ENCODE assay signal across 26 cellular contexts in the genomic region with DNA sequence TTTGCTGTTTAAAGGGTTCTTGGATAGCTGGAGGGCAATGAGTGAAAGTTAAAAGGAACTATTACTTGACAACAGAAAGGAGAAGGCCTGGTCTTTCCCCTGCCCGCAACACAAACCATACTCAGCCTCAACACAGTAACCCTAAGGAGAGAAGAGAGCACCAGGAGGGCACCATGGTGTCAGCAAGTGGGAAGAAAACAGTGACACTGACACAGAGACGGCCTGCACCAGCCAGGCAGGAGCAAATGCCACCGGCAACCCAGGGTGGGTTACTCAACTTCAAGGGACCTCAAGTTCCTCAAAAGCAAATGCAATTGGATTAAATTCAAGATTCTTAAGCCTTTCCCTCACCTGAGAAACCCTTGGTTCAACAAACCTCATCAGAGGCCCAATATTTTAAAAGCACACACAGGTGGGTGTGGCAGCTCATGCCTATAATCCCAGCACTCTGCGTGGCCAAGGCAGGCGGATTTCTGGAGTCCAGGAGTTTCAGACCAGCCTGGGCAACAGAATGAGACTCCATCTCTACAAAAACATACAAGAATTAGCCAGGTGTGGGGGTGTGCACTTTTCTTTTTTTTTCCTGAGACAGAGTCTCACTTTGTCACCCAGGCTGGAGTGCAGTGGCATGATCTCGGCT. TPM values are rescaled to one million over a fixed set of nuclear protein-coding genes. Genes with fewer than 3 reads are reported as not detected.
"Had no signal": no experiment of that assay in that cellular context is flagged by ENCODE, and none has a peak within 500 bp of the region (broad histone marks: within the 10 kb centered on the region; RNA-seq: fewer than 3 reads in every experiment).

No MANE protein-coding gene starts in this region.

- H3K4me1 ChIP-seq: foreskin keratinocyte, heart left ventricle, left lung had no signal

- H3K4me3 ChIP-seq: esophagus muscularis mucosa, heart left ventricle, left lung, lung, mucosa of descending colon, right lobe of liver, thoracic aorta, upper lobe of left lung had no signal

- DNase-seq: activated CD4-positive, alpha-beta memory T cell treated with anti-CD3 and anti-CD28 coated beads for 36 hours; activated CD4-positive, alpha-beta T cell treated with anti-CD3 and anti-CD28 coated beads, Interleukin-2, amount 10 ng/mL, durations not matched to agents 24 days and 14 days; activated CD4-positive, CD25-positive, alpha-beta regulatory T cell treated with anti-CD3 and anti-CD28 coated beads, Interleukin-2, amount 50 U/mL, for 72 hours; activated CD8-positive, alpha-beta memory T cell treated with anti-CD3 and anti-CD28 coated beads, Interleukin-2, amount 50 U/mL, for 48 hours; activated naive CD8-positive, alpha-beta T cell treated with anti-CD3 and anti-CD28 coated beads, Interleukin-2, amount 50 U/mL, for 24 hours; activated T-cell treated with anti-CD3 and anti-CD28 coated beads, Interleukin-2, amount 50 U/mL, for 24 hours; amygdala; central memory CD4-positive, alpha-beta T cell; dermis blood vessel endothelial cell; effector CD4-positive, alpha-beta T cell; foreskin keratinocyte; kidney glomerular epithelial cell; left lung; stimulated activated CD4-positive, alpha-beta T cell treated with anti-CD3 and anti-CD28 coated beads, Interleukin-4, amount 100 ng/mL, for 24 hours; T-helper 2 cell; upper lobe of left lung had no signal

- H3K36me3 ChIP-seq: esophagus muscularis mucosa, heart left ventricle, right lobe of liver, thoracic aorta had no signal

- H3K27me3 ChIP-seq: foreskin keratinocyte, right lobe of liver, upper lobe of left lung had no signal

- H3K9me3 ChIP-seq: esophagus muscularis mucosa, heart left ventricle, left lung, mucosa of descending colon, right lobe of liver, thoracic aorta, upper lobe of left lung had no signal

- ATAC-seq: activated naive CD8-positive, alpha-beta T cell treated with anti-CD3 and anti-CD28 coated beads, Interleukin-2, amount 50 U/mL, for 24 hours; foreskin keratinocyte; heart left ventricle; left lung; mucosa of descending colon; natural killer cell treated with Interleukin-12 subunit alpha and Interleukin-12 subunit beta and Interleukin-15 and Interleukin-18, amount 100 ng/mL, for 72 hours; right lobe of liver; stimulated activated effector memory CD8-positive, alpha-beta T cell treated with anti-CD3 and anti-CD28 coated beads, Interleukin-12 subunit alpha, Interleukin-12 subunit beta, amount 100 ng/mL, for 72 hours had no signal

- H3K27ac ChIP-seq: esophagus muscularis mucosa, foreskin keratinocyte, heart left ventricle, left lung, right lobe of liver, thoracic aorta, upper lobe of left lung had no signal

RNA-seq across cellular contexts. Expression of a gene that starts 52.3 kb away (rescaled TPM):
- total RNA-seq: activated CD4-positive, alpha-beta T cell treated with anti-CD3 and anti-CD28 coated beads, Interleukin-2, amount 10 ng/mL, durations not matched to agents 24 days and 14 days; myocyte; osteocyte had no signal
